1 cellular context compared by ENCODE assay signal in genomic region chr16:66970775-66971725, GRCh38.
TF ChIP-seq lines count a peak whose summit lies in the region.

No MANE protein-coding gene starts in this region.

TF ChIP-seq in GM23338, 12 proteins besides CTCF, POLR2A, EP300 and RAD21 (continued from another document):
- TF ChIP-seq, protein P1, sequence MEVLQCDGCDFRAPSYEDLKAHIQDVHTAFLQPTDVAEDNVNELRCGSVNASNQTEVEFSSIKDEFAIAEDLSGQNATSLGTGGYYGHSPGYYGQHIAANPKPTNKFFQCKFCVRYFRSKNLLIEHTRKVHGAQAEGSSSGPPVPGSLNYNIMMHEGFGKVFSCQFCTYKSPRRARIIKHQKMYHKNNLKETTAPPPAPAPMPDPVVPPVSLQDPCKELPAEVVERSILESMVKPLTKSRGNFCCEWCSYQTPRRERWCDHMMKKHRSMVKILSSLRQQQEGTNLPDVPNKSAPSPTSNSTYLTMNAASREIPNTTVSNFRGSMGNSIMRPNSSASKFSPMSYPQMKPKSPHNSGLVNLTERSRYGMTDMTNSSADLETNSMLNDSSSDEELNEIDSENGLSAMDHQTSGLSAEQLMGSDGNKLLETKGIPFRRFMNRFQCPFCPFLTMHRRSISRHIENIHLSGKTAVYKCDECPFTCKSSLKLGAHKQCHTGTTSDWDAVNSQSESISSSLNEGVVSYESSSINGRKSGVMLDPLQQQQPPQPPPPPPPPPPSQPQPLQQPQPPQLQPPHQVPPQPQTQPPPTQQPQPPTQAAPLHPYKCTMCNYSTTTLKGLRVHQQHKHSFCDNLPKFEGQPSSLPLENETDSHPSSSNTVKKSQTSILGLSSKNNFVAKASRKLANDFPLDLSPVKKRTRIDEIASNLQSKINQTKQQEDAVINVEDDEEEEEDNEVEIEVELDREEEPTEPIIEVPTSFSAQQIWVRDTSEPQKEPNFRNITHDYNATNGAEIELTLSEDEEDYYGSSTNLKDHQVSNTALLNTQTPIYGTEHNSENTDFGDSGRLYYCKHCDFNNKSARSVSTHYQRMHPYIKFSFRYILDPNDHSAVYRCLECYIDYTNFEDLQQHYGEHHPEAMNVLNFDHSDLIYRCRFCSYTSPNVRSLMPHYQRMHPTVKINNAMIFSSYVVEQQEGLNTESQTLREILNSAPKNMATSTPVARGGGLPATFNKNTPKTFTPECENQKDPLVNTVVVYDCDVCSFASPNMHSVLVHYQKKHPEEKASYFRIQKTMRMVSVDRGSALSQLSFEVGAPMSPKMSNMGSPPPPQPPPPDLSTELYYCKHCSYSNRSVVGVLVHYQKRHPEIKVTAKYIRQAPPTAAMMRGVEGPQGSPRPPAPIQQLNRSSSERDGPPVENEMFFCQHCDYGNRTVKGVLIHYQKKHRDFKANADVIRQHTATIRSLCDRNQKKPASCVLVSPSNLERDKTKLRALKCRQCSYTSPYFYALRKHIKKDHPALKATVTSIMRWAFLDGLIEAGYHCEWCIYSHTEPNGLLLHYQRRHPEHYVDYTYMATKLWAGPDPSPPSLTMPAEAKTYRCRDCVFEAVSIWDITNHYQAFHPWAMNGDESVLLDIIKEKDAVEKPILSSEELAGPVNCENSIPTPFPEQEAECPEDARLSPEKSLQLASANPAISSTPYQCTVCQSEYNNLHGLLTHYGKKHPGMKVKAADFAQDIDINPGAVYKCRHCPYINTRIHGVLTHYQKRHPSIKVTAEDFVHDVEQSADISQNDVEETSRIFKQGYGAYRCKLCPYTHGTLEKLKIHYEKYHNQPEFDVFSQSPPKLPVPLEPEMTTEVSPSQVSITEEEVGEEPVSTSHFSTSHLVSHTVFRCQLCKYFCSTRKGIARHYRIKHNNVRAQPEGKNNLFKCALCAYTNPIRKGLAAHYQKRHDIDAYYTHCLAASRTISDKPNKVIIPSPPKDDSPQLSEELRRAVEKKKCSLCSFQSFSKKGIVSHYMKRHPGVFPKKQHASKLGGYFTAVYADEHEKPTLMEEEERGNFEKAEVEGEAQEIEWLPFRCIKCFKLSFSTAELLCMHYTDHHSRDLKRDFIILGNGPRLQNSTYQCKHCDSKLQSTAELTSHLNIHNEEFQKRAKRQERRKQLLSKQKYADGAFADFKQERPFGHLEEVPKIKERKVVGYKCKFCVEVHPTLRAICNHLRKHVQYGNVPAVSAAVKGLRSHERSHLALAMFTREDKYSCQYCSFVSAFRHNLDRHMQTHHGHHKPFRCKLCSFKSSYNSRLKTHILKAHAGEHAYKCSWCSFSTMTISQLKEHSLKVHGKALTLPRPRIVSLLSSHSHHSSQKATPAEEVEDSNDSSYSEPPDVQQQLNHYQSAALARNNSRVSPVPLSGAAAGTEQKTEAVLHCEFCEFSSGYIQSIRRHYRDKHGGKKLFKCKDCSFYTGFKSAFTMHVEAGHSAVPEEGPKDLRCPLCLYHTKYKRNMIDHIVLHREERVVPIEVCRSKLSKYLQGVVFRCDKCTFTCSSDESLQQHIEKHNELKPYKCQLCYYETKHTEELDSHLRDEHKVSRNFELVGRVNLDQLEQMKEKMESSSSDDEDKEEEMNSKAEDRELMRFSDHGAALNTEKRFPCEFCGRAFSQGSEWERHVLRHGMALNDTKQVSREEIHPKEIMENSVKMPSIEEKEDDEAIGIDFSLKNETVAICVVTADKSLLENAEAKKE (CRISPR knock-in tag; IDR thresholded peaks at IDR 0.05), result no peak
- TF ChIP-seq CREB1 (CRISPR knock-in tag; IDR thresholded peaks at IDR 0.05; ENCODE audit: low read depth) (no peak), EZH2phosphoT487 (IDR thresholded peaks at IDR 0.05; ENCODE audit: unreplicated experiment) (no peak), NANOG (IDR thresholded peaks at IDR 0.05; ENCODE audit: borderline replicate concordance) (no peak), ZNF331 (CRISPR knock-in tag; IDR thresholded peaks at IDR 0.05; ENCODE audit: low read depth) (no peak), ZNF114 (CRISPR knock-in tag; IDR thresholded peaks at IDR 0.05) (no peak), EZH2 (IDR thresholded peaks at IDR 0.05; ENCODE audit: low read depth, unreplicated experiment) (no peak), JUNB (IDR thresholded peaks at IDR 0.05; ENCODE audit: unreplicated experiment) (no peak), POLR2AphosphoS5 (IDR thresholded peaks at IDR 0.05; ENCODE audit: low read depth) (no peak)
- TF ChIP-seq, protein P2, sequence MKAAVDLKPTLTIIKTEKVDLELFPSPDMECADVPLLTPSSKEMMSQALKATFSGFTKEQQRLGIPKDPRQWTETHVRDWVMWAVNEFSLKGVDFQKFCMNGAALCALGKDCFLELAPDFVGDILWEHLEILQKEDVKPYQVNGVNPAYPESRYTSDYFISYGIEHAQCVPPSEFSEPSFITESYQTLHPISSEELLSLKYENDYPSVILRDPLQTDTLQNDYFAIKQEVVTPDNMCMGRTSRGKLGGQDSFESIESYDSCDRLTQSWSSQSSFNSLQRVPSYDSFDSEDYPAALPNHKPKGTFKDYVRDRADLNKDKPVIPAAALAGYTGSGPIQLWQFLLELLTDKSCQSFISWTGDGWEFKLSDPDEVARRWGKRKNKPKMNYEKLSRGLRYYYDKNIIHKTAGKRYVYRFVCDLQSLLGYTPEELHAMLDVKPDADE (IDR thresholded peaks at IDR 0.05), result no peak
